ENCODE assay signal across 12 cellular contexts in the genomic region with DNA sequence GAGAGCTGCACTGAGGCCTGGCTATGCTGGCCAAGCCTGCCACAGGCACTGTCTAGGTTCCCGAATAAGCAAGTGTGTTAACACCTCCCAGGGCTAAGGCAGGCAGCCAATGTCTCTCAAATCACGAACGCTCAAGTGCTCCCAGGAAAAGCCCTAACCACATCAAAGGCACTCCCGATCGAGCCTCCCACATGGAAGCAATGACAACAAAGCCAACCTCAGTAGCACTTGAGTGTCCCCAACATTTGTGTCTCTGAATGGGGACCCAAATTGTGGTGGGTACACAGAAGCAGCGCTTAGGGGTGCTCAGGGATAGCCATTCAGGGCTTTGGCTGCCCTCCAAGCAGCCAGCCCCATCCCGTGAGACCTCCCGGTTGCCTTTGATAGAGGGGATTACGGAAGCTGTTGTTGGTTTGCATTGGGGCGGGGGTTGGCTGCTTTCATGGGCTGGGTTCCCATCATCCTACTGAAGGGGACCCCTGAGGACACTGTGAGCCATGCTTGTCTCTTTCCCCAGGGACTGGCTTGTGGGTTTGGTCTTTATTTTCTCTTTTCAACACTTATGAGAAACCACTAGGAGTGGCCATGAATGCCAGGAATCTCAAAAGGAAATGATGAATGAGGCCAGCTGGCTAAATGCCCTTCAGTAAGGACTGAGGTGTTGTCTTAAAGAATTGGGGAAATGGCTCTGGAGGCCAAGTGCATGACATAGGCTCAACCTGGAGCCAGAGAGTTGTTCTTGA.
DNase-seq lines count a peak whose midpoint lies in the region; ATAC-seq and TF ChIP-seq lines count a peak whose summit lies in the region.
"Had no signal": no experiment of that assay in that cellular context is flagged by ENCODE, and none has a peak within 500 bp of the region (broad histone marks: within the 10 kb centered on the region; RNA-seq: fewer than 3 reads in every experiment).

No MANE protein-coding gene starts in this region.

- ATAC-seq in GM23338 (no peak), PC-3 (peak; percentile 31), sciatic nerve (peak; percentile 75), gastrocnemius medialis (no peak), GM21737 (IDR thresholded peaks at IDR 0.05; ENCODE audit: unreplicated experiment) (no peak)
- ATAC-seq: stimulated activated naive CD8-positive, alpha-beta T cell treated with anti-CD3 and anti-CD28 coated beads, Interleukin-15, Interleukin-2, amounts not matched to agents 100 U/mL and 50 U/mL, for 24 hours had no signal

- peaks cover 3% of the 10 kb centered on the region; the same call in 1 of the 2 replicates for H3K9me2 ChIP-seq in GM23338 (ENCODE audit: insufficient read depth)
- no peaks in the 10 kb centered on the region for H3K9me2 ChIP-seq in PC-3 (replicated peaks; ENCODE audit: low read length)
- H3K9me2 ChIP-seq in MM.1S (replicated peaks; ENCODE audit: insufficient read depth, low read length) = no peaks in the 10 kb centered on the region

- no peaks in the 10 kb centered on the region for H3K79me2 ChIP-seq in GM23338 (replicated peaks; ENCODE audit: insufficient read depth)
- no peaks in the 10 kb centered on the region for H3K79me2 ChIP-seq in PC-3 (ENCODE audit: low read length)
- no peaks in the 10 kb centered on the region for H3K79me2 ChIP-seq in MM.1S (ENCODE audit: low read length)

- H3K4me1 ChIP-seq in GM23338 (ENCODE audit: insufficient read depth) (no peaks in the 10 kb centered on the region), PC-3 (ENCODE audit: insufficient read depth, low read length) (peaks cover 35% of the 10 kb centered on the region), gastrocnemius medialis (peaks cover 0 to 4% of the 10 kb centered on the region in 2 donors), MM.1S (ENCODE audit: low read length) (no peaks in the 10 kb centered on the region)

- no peaks in the 10 kb centered on the region for H3K9me3 Mint-ChIP-seq in GM23338

- no peak overlapping the region for H3K4me3 Mint-ChIP-seq in GM23338

- H3K4me3 ChIP-seq in GM23338 = no peak overlapping the region
- H3K4me3 ChIP-seq in PC-3 (ENCODE audit: low read length) = no peak overlapping the region
- H3K4me3 ChIP-seq in gastrocnemius medialis = no peak overlapping the region
- H3K4me3 ChIP-seq in MM.1S (ENCODE audit: low read length) = no peak overlapping the region
- H3K4me3 ChIP-seq: smooth muscle cell had no signal

- H3K36me3 ChIP-seq in GM23338 (ENCODE audit: insufficient read depth) (no peaks in the 10 kb centered on the region), PC-3 (ENCODE audit: low read depth, low read length) (no peaks in the 10 kb centered on the region), gastrocnemius medialis (no peaks in the 10 kb centered on the region), MM.1S (replicated peaks; ENCODE audit: insufficient read depth, low read length) (no peaks in the 10 kb centered on the region)

- H3K36me3 Mint-ChIP-seq in GM23338 (ENCODE audit: low read depth) = no peaks in the 10 kb centered on the region

- H2AFZ ChIP-seq in GM23338 = no peak overlapping the region
- H2AFZ ChIP-seq in PC-3 (ENCODE audit: low read length) = no peak overlapping the region
- H2AFZ ChIP-seq in MM.1S (ENCODE audit: low read length) = no peak overlapping the region

- H3F3A ChIP-seq in GM23338 (replicated peaks; ENCODE audit: low read depth) (no peaks in the 10 kb centered on the region), PC-3 (ENCODE audit: low read length, unreplicated experiment) (no peaks in the 10 kb centered on the region), MM.1S (ENCODE audit: insufficient read depth, low read length) (no peaks in the 10 kb centered on the region)

- POLR2A ChIA-PET in PC-3 (lab: Charles Lee; ENCODE audit: unreplicated experiment) = no interaction called here

- peaks cover 1% of the 10 kb centered on the region for H3K27me3 Mint-ChIP-seq in GM23338 (ENCODE audit: insufficient read depth, low read depth, poor library complexity)

- H3K9ac ChIP-seq in PC-3 (ENCODE audit: low read length) (no peak overlapping the region), MM.1S (ENCODE audit: low read length) (no peak overlapping the region)

- DNase-seq in GM23338 (ENCODE audit: low spot score) (peak; percentile 11), PC-3 (peak; percentile 63), fibroblast of gingiva (ENCODE audit: low read depth) (peak; percentile 59), sciatic nerve (ENCODE audit: low spot score) (no peak), gastrocnemius medialis (no peak), MM.1S (no peak)
- DNase-seq in activated naive CD4-positive, alpha-beta T cell treated with Interleukin-2 at 50 U/mL for 16 hours = no peak
- DNase-seq: NCI-H1694 treated with DMSO at 0.1 percent for 48 hours; stimulated activated naive CD8-positive, alpha-beta T cell treated with anti-CD3 and anti-CD28 coated beads, Interleukin-15, Interleukin-2, amounts not matched to agents 100 U/mL and 50 U/mL, for 24 hours; T-helper 1 cell had no signal

- CTCF ChIA-PET in PC-3 (lab: Charles Lee) = no interaction called here

- BruUV-seq in PC-3 (replicated peaks; lab: Mats Ljungman, UMichigan) = no TSS peak

- H3K27ac Mint-ChIP-seq in GM23338 = no peak overlapping the region

- H3K27ac ChIP-seq in GM23338 (ENCODE audit: low read depth) (no peak overlapping the region), PC-3 (ENCODE audit: low read length) (no peak overlapping the region), gastrocnemius medialis (no peak overlapping the region), MM.1S (ENCODE audit: low read length) (no peak overlapping the region)

- in situ Hi-C loops in gastrocnemius medialis (cut with MboI; ENCODE audit: low sequenced_read_pairs in 4 of 4) = loop anchor here in 3 of 4 donors (25.0 kb wide), 2 partner anchors 630 to 1205 kb away; a partner anchor contains a TSS

- H4K20me1 ChIP-seq in GM23338 (replicated peaks; ENCODE audit: insufficient read depth) (no peaks in the 10 kb centered on the region), PC-3 (ENCODE audit: low read length) (no peaks in the 10 kb centered on the region), MM.1S (ENCODE audit: insufficient read depth, low read length) (no peaks in the 10 kb centered on the region)

- H3K9me3 ChIP-seq in PC-3 (ENCODE audit: low read length) (no peaks in the 10 kb centered on the region), gastrocnemius medialis (no peaks in the 10 kb centered on the region), MM.1S (replicated peaks; ENCODE audit: insufficient read depth, low read length) (no peaks in the 10 kb centered on the region)

- TF ChIP-seq POLR2A in gastrocnemius medialis (IDR thresholded peaks at IDR 0.05) = no peak

- H3K4me1 Mint-ChIP-seq in GM23338 = peaks cover 7% of the 10 kb centered on the region; the same call in 1 of the 3 replicates

- H3K4me2 ChIP-seq in GM23338 = no peak overlapping the region
- H3K4me2 ChIP-seq in PC-3 (ENCODE audit: low read length) = no peak overlapping the region
- no peak overlapping the region for H3K4me2 ChIP-seq in MM.1S (ENCODE audit: low read depth, low read length)
- H3K4me2 ChIP-seq: smooth muscle cell had no signal

- H3K27me3 ChIP-seq in GM23338 (ENCODE audit: insufficient read depth) (no peaks in the 10 kb centered on the region), PC-3 (ENCODE audit: low read length) (no peaks in the 10 kb centered on the region), gastrocnemius medialis (no peaks in the 10 kb centered on the region), MM.1S (replicated peaks; ENCODE audit: insufficient read depth, low read length) (no peaks in the 10 kb centered on the region)

- TF ChIP-seq CTCF in GM23338 (conservative IDR thresholded peaks at IDR 0.05; ENCODE audit: low read depth in 2 of 2) (no peak), PC-3 (conservative IDR thresholded peaks at IDR 0.05; ENCODE audit: low read depth, low read length) (no peak), gastrocnemius medialis (IDR thresholded peaks at IDR 0.05 in 4 of 5, conservative IDR thresholded peaks at IDR 0.05 in 1 of 5) (no peak), MM.1S (IDR thresholded peaks at IDR 0.05; ENCODE audit: low read length) (no peak)

- intact Hi-C loops in PC-3 (cut with micrococcal nuclease) (loop anchor here (10.0 kb wide), 1 partner anchor 1673 kb away; no protein-coding TSS in a partner anchor), sciatic nerve (cut with DNase I) (no loop called here), gastrocnemius medialis (cut with DNase I; ENCODE audit: low total_unique reads) (no loop called here)

TF ChIP-seq in GM23338, 12 proteins besides CTCF, POLR2A, EP300 and RAD21 (continues in another document):
- TF ChIP-seq, protein P1, sequence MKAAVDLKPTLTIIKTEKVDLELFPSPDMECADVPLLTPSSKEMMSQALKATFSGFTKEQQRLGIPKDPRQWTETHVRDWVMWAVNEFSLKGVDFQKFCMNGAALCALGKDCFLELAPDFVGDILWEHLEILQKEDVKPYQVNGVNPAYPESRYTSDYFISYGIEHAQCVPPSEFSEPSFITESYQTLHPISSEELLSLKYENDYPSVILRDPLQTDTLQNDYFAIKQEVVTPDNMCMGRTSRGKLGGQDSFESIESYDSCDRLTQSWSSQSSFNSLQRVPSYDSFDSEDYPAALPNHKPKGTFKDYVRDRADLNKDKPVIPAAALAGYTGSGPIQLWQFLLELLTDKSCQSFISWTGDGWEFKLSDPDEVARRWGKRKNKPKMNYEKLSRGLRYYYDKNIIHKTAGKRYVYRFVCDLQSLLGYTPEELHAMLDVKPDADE (IDR thresholded peaks at IDR 0.05) = no peak
- TF ChIP-seq, protein P2, sequence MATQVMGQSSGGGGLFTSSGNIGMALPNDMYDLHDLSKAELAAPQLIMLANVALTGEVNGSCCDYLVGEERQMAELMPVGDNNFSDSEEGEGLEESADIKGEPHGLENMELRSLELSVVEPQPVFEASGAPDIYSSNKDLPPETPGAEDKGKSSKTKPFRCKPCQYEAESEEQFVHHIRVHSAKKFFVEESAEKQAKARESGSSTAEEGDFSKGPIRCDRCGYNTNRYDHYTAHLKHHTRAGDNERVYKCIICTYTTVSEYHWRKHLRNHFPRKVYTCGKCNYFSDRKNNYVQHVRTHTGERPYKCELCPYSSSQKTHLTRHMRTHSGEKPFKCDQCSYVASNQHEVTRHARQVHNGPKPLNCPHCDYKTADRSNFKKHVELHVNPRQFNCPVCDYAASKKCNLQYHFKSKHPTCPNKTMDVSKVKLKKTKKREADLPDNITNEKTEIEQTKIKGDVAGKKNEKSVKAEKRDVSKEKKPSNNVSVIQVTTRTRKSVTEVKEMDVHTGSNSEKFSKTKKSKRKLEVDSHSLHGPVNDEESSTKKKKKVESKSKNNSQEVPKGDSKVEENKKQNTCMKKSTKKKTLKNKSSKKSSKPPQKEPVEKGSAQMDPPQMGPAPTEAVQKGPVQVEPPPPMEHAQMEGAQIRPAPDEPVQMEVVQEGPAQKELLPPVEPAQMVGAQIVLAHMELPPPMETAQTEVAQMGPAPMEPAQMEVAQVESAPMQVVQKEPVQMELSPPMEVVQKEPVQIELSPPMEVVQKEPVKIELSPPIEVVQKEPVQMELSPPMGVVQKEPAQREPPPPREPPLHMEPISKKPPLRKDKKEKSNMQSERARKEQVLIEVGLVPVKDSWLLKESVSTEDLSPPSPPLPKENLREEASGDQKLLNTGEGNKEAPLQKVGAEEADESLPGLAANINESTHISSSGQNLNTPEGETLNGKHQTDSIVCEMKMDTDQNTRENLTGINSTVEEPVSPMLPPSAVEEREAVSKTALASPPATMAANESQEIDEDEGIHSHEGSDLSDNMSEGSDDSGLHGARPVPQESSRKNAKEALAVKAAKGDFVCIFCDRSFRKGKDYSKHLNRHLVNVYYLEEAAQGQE (IDR thresholded peaks at IDR 0.05; ENCODE audit: unreplicated experiment) = no peak

Comparison
In these comparisons a context has a peak if more than half of its experiments do, and no peak if none do; other contexts are left out.
1. ATAC-seq: peak in PC-3 (single experiment) and sciatic nerve (single experiment); none in GM23338 (single experiment), gastrocnemius medialis (0 of 2) and GM21737 (single experiment).
2. DNase-seq: peak in GM23338 (single experiment), PC-3 (single experiment) and fibroblast of gingiva (single experiment); none in sciatic nerve (single experiment), activated naive CD4-positive, alpha-beta T cell treated with Interleukin-2 at 50 U/mL for 16 hours (single experiment), gastrocnemius medialis (0 of 2) and MM.1S (single experiment).